19 cellular contexts compared by ENCODE assay signal in genomic region chr12:94046626-94047410, GRCh38.
DNase-seq lines count a peak whose midpoint lies in the region; ATAC-seq and TF ChIP-seq lines count a peak whose summit lies in the region.
"Had no signal": no experiment of that assay in that cellular context is flagged by ENCODE, and none has a peak within 500 bp of the region (broad histone marks: within the 10 kb centered on the region; RNA-seq: fewer than 3 reads in every experiment).

No MANE protein-coding gene starts in this region.

- POLR2A ChIA-PET in activated CD4-positive, alpha-beta T cell treated with anti-CD3 and anti-CD28 coated beads for 36 hours (lab: Charles Lee): no interaction called here

- no peak overlapping the region for H3K27ac Mint-ChIP-seq in activated CD4-positive, alpha-beta T cell treated with anti-CD3 and anti-CD28 coated beads for 36 hours
- no peak overlapping the region for H3K27ac Mint-ChIP-seq in T-helper 17 cell
- H3K27ac Mint-ChIP-seq: activated CD4-positive, alpha-beta memory T cell treated with anti-CD3 and anti-CD28 coated beads for 36 hours; activated naive CD8-positive, alpha-beta T cell treated with anti-CD3 and anti-CD28 coated beads for 36 hours; activated T-cell treated with anti-CD3 and anti-CD28 coated beads, Interleukin-2, amount 50 U/mL, for 24 hours; CD4-positive, alpha-beta memory T cell; naive B cell had no signal

- H3K9me3 Mint-ChIP-seq in activated CD4-positive, alpha-beta T cell treated with anti-CD3 and anti-CD28 coated beads for 36 hours (ENCODE audit: low read depth): no peaks in the 10 kb centered on the region

- H3K9me3 ChIP-seq in esophagus squamous epithelium: no peaks in the 10 kb centered on the region
- H3K9me3 ChIP-seq in T-helper 17 cell (ENCODE audit: control insufficient read depth, low read length, poor library complexity, severe bottlenecking): no peaks in the 10 kb centered on the region
- no peaks in the 10 kb centered on the region for H3K9me3 ChIP-seq in left lung

- no peak overlapping the region for H3K4me3 Mint-ChIP-seq in activated CD4-positive, alpha-beta T cell treated with anti-CD3 and anti-CD28 coated beads for 36 hours
- no peak overlapping the region for H3K4me3 Mint-ChIP-seq in T-helper 17 cell
- H3K4me3 Mint-ChIP-seq: activated CD4-positive, alpha-beta memory T cell treated with anti-CD3 and anti-CD28 coated beads for 36 hours; activated naive CD8-positive, alpha-beta T cell treated with anti-CD3 and anti-CD28 coated beads for 36 hours; activated T-cell treated with anti-CD3 and anti-CD28 coated beads, Interleukin-2, amount 50 U/mL, for 24 hours; CD4-positive, alpha-beta memory T cell; naive B cell had no signal

- WGBS in esophagus squamous epithelium, 2 donors: 45 to 46% methylated on average over 5 to 7 of the region's 7 CpGs

- ATAC-seq in activated CD4-positive, alpha-beta T cell treated with anti-CD3 and anti-CD28 coated beads for 36 hours: no peak
- ATAC-seq in T-helper 17 cell (no peak), left lung (no peak), HG02678 (IDR thresholded peaks at IDR 0.05; ENCODE audit: unreplicated experiment) (no peak)
- ATAC-seq: SK-N-SH treated with all-trans-retinoic acid at 6 μM for 48 hours had no signal

- no peak overlapping the region for H3K4me3 ChIP-seq in esophagus squamous epithelium
- H3K4me3 ChIP-seq in left lung: no peak overlapping the region
- H3K4me3 ChIP-seq: PC-9 had no signal

- H3K27me3 ChIP-seq in esophagus squamous epithelium: no peaks in the 10 kb centered on the region
- no peaks in the 10 kb centered on the region for H3K27me3 ChIP-seq in left lung

- H3K4me1 ChIP-seq in esophagus squamous epithelium (peaks cover 0 to 35% (median 10%) of the 10 kb centered on the region in 3 donors), left lung (no peaks in the 10 kb centered on the region)

- H3K27me3 Mint-ChIP-seq in activated CD4-positive, alpha-beta T cell treated with anti-CD3 and anti-CD28 coated beads for 36 hours: no peaks in the 10 kb centered on the region
- no peaks in the 10 kb centered on the region for H3K27me3 Mint-ChIP-seq in T-helper 17 cell
- H3K27me3 Mint-ChIP-seq: activated CD4-positive, alpha-beta memory T cell treated with anti-CD3 and anti-CD28 coated beads for 36 hours; activated naive CD8-positive, alpha-beta T cell treated with anti-CD3 and anti-CD28 coated beads for 36 hours; activated T-cell treated with anti-CD3 and anti-CD28 coated beads, Interleukin-2, amount 50 U/mL, for 24 hours had no signal

- TF ChIP-seq CTCF in esophagus squamous epithelium (IDR thresholded peaks at IDR 0.05) (no peak), left lung (IDR thresholded peaks at IDR 0.05) (no peak)

- intact Hi-C loops in activated CD4-positive, alpha-beta T cell treated with anti-CD3 and anti-CD28 coated beads for 36 hours (cut with DNase I, micrococcal nuclease): no loop called here
- intact Hi-C loops in esophagus squamous epithelium (cut with DNase I): no loop called here
- intact Hi-C loops in left lung (cut with DNase I): no loop called here

- peaks cover 13% of the 10 kb centered on the region for H3K4me1 Mint-ChIP-seq in activated CD4-positive, alpha-beta T cell treated with anti-CD3 and anti-CD28 coated beads for 36 hours
- H3K4me1 Mint-ChIP-seq in T-helper 17 cell: peaks cover 3% of the 10 kb centered on the region
- H3K4me1 Mint-ChIP-seq: activated naive CD8-positive, alpha-beta T cell treated with anti-CD3 and anti-CD28 coated beads for 36 hours; naive B cell had no signal

- TF ChIP-seq POLR2A in esophagus squamous epithelium (IDR thresholded peaks at IDR 0.05): no peak

- H3K36me3 ChIP-seq in esophagus squamous epithelium (no peaks in the 10 kb centered on the region), left lung (no peaks in the 10 kb centered on the region)

- DNase-seq in activated CD4-positive, alpha-beta T cell treated with anti-CD3 and anti-CD28 coated beads for 36 hours: peak; percentile 25
- DNase-seq in activated CD4-positive, alpha-beta T cell treated with anti-CD3 and anti-CD28 coated beads, Interleukin-2, amount 50 U/mL, for 1 hour: no peak
- DNase-seq in NOMO-1 treated with DMSO at 0.1 percent for 48 hours (lab: John Stamatoyannopoulos, UW; ENCODE audit: unreplicated experiment) (peak; percentile 28), esophagus squamous epithelium (lab: John Stamatoyannopoulos, UW) (no peak), renal cortical epithelial cell (ENCODE audit: low read depth) (peak; percentile 32), T-helper 17 cell (no peak), left lung (no peak)
- DNase-seq: ACHN; activated CD4-positive, alpha-beta memory T cell treated with anti-CD3 and anti-CD28 coated beads for 36 hours; activated naive CD8-positive, alpha-beta T cell treated with anti-CD3 and anti-CD28 coated beads for 36 hours; activated T-cell treated with anti-CD3 and anti-CD28 coated beads, Interleukin-2, amount 50 U/mL, for 24 hours; CD4-positive, alpha-beta memory T cell; naive B cell; PC-9; posterior cingulate gyrus; stimulated activated CD4-positive, alpha-beta T cell treated with anti-CD3 and anti-CD28 coated beads, Interleukin-12 subunit alpha, Interleukin-12 subunit beta, amount 100 ng/mL, for 4 hours; stimulated activated naive CD4-positive, alpha-beta T cell treated with Interleukin-2 at 50 U/mL for 16 hours had no signal

- CTCF ChIA-PET in activated CD4-positive, alpha-beta T cell treated with anti-CD3 and anti-CD28 coated beads for 36 hours (lab: Charles Lee): interaction anchor here (0.7 to 1.4 kb wide), 3 partner anchors 9 to 28 kb away, joined by 3 to 4 read pairs (median 4); no protein-coding TSS in a partner anchor

- H3K36me3 Mint-ChIP-seq in activated CD4-positive, alpha-beta T cell treated with anti-CD3 and anti-CD28 coated beads for 36 hours (ENCODE audit: low read depth): no peaks in the 10 kb centered on the region
- peaks cover 3% of the 10 kb centered on the region for H3K36me3 Mint-ChIP-seq in T-helper 17 cell (ENCODE audit: low read depth)
- H3K36me3 Mint-ChIP-seq: activated CD4-positive, alpha-beta memory T cell treated with anti-CD3 and anti-CD28 coated beads for 36 hours; activated naive CD8-positive, alpha-beta T cell treated with anti-CD3 and anti-CD28 coated beads for 36 hours; CD4-positive, alpha-beta memory T cell had no signal

- H3K27ac ChIP-seq in esophagus squamous epithelium (peak overlapping the region in 3 of 4 donors; percentile 16 to 34 (median 33)), left lung (no peak overlapping the region)
- H3K27ac ChIP-seq: PC-9 had no signal

Comparison
In these comparisons a context has a peak if more than half of its experiments do, and no peak if none do; other contexts are left out.
1. DNase-seq: peak in activated CD4-positive, alpha-beta T cell treated with anti-CD3 and anti-CD28 coated beads for 36 hours (single experiment), NOMO-1 treated with DMSO at 0.1 percent for 48 hours (single experiment) and renal cortical epithelial cell (single experiment); none in activated CD4-positive, alpha-beta T cell treated with anti-CD3 and anti-CD28 coated beads, Interleukin-2, amount 50 U/mL, for 1 hour (single experiment), esophagus squamous epithelium (single experiment), T-helper 17 cell (0 of 3) and left lung (0 of 2).
2. H3K27ac ChIP-seq: peak in esophagus squamous epithelium (3 of 4); none in left lung (0 of 2).